ENCODE assay signal across 9 cellular contexts in the genomic region with DNA sequence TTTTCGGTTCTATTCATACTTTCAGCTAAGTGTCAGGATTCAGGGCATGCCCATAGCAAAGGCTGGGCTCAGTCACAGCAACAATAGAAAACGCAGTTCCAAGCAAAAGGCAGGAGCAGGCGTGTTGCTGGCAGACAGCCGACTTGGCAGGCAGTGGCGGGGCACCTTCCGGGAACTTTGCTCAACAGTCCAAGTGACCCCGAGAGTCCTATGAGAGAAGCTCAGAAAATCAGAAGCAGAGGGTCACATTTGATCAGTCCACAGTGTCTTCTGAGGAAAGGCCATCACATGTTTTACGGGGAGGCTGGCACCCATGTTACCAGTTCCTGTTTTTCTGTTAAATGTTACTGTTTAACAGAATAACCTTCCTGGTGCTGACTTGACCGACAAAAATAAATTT.
A peak's percentile ranks its signal among the peaks of the same experiment; 100 is the strongest.
DNase-seq lines count a peak whose midpoint lies in the region; ATAC-seq, FAIRE-seq and TF ChIP-seq lines count a peak whose summit lies in the region.
"Had no signal": no experiment of that assay in that cellular context is flagged by ENCODE, and none has a peak within 500 bp of the region (broad histone marks: within the 10 kb centered on the region; RNA-seq: fewer than 3 reads in every experiment).

No MANE protein-coding gene starts in this region.

- H3K79me1 ChIP-seq in H1 (ENCODE audit: low read depth, low read length), result no peaks in the 10 kb centered on the region

- H3K23ac ChIP-seq in H1 (ENCODE audit: insufficient read length), result no peak overlapping the region

- H4K8ac ChIP-seq in H1 (ENCODE audit: extremely low read depth, insufficient read depth, low read length), result no peak overlapping the region

- H2BK5ac ChIP-seq in H1 (ENCODE audit: low read depth, low read length), result no peak overlapping the region

- H2AK5ac ChIP-seq in H1 (ENCODE audit: low read depth, low read length), result no peak overlapping the region

- H2BK12ac ChIP-seq in H1 (ENCODE audit: low read depth, low read length), result no peak overlapping the region

- H3K27ac Mint-ChIP-seq in stimulated activated naive CD8-positive, alpha-beta T cell treated with anti-CD3 and anti-CD28 coated beads, Interleukin-15, amount 100 ng/mL, for 72 hours, result no peak overlapping the region

- POLR2A ChIA-PET in H1 (lab: Charles Lee; ENCODE audit: partially characterized antibody), result no interaction called here

- no peak overlapping the region for H3K27ac ChIP-seq in H1 (ENCODE audit: low read depth, low read length)
- H3K27ac ChIP-seq in upper lobe of left lung, result peak overlapping the region; percentile 27 to 73 (median 63)

- ATAC-seq in upper lobe of left lung (ENCODE audit: low FRiP score in 2 of 2) (peak; percentile 57 to 84), GM21737 (IDR thresholded peaks at IDR 0.05; ENCODE audit: unreplicated experiment) (no peak), HG03097 (IDR thresholded peaks at IDR 0.05; ENCODE audit: low FRiP score, unreplicated experiment) (no peak)
- no peak for ATAC-seq in stimulated activated naive CD8-positive, alpha-beta T cell treated with anti-CD3 and anti-CD28 coated beads, Interleukin-15, amount 100 ng/mL, for 72 hours

- H3K9me3 Mint-ChIP-seq in stimulated activated naive CD8-positive, alpha-beta T cell treated with anti-CD3 and anti-CD28 coated beads, Interleukin-15, amount 100 ng/mL, for 72 hours, result no peaks in the 10 kb centered on the region

- H4K91ac ChIP-seq in H1 (replicated peaks; ENCODE audit: insufficient read length, low read length), result no peak overlapping the region

- H4K20me1 ChIP-seq in H1 (replicated peaks in 1 of 2; ENCODE audit: control insufficient read depth in 1 of 2, insufficient read depth in 2 of 2, low read length in 2 of 2), result no peaks in the 10 kb centered on the region

- H3K79me2 ChIP-seq in H1 (ENCODE audit: control insufficient read depth in 1 of 2, insufficient read depth in 2 of 2, low read length in 2 of 2), result no peaks in the 10 kb centered on the region

- H3K9ac ChIP-seq in H1 (replicated peaks in 1 of 4; ENCODE audit: extremely low read depth in 1 of 4, low read depth in 3 of 4, low read length in 3 of 4), result no peak overlapping the region

- TF ChIP-seq POLR2A in H1 (IDR thresholded peaks at IDR 0.05; ENCODE audit: control extremely low read depth in 1 of 2, low read depth in 2 of 2, low read length in 2 of 2), result no peak
- no peak for TF ChIP-seq POLR2A in upper lobe of left lung (IDR thresholded peaks at IDR 0.05)

- CTCF ChIA-PET in H1 (lab: Charles Lee; ENCODE audit: partially characterized antibody), result interaction anchor here (0.9 to 1.8 kb wide), 8 partner anchors 10 to 252 kb away, joined by 3 to 4 read pairs (median 3); no protein-coding TSS in a partner anchor

- H2BK20ac ChIP-seq in H1 (ENCODE audit: low read length), result no peak overlapping the region

- peak overlapping the region; percentile 9; the same call in 1 of the 2 replicates for H3K18ac ChIP-seq in H1 (ENCODE audit: extremely low read depth, low read length)

- no peaks in the 10 kb centered on the region for H3K27me3 ChIP-seq in H1 (replicated peaks in 1 of 4; ENCODE audit: control insufficient read depth in 3 of 4, extremely low read depth in 1 of 4, insufficient read depth in 3 of 4, low read length in 3 of 4)
- no peaks in the 10 kb centered on the region for H3K27me3 ChIP-seq in upper lobe of left lung

- FAIRE-seq in H1 (lab: Jason Lieb, UNC), result no peak

- H2BK15ac ChIP-seq in H1 (ENCODE audit: low read length), result no peak overlapping the region

- no peaks in the 10 kb centered on the region for H3K36me3 ChIP-seq in H1 (ENCODE audit: control insufficient read depth in 2 of 4, insufficient read depth in 4 of 4, low read length in 3 of 4)
- no peaks in the 10 kb centered on the region for H3K36me3 ChIP-seq in upper lobe of left lung

- DNase-seq in NCI-H69 (lab: John Stamatoyannopoulos, UW) (peak; percentile 93), H1 (ENCODE audit: low read depth in 1 of 2, low spot score in 2 of 2) (no peak), midbrain (lab: John Stamatoyannopoulos, UW) (peak; percentile 77), upper lobe of left lung (peak; percentile 83 to 93), cortex of kidney (lab: John Stamatoyannopoulos, UW) (no peak)
- no peak for DNase-seq in stimulated activated naive CD8-positive, alpha-beta T cell treated with anti-CD3 and anti-CD28 coated beads, Interleukin-15, amount 100 ng/mL, for 72 hours
- DNase-seq: activated CD4-positive, CD25-positive, alpha-beta regulatory T cell had no signal

- no peak overlapping the region for H3K56ac ChIP-seq in H1 (replicated peaks; ENCODE audit: insufficient read length, low read depth, low read length)

- no peak for TF ChIP-seq RAD21 in H1 (IDR thresholded peaks at IDR 0.05 in 1 of 2, conservative IDR thresholded peaks at IDR 0.05 in 1 of 2; ENCODE audit: low read depth in 2 of 2, low read length in 2 of 2)

- WGBS in H1 (ENCODE audit: extremely low coverage in 1 of 2, insufficient coverage in 1 of 2, insufficient read length in 1 of 2, insufficient replicate concordance in 2 of 2, low coverage in 1 of 2, low lambda C conversion rate in 2 of 2, missing lambda C conversion rate in 1 of 2), 2 experiments, result 92% methylated on average over 9 of the region's 9 CpGs; no CpG with 5 or more reads in 1 of the 2 experiments
- WGBS in upper lobe of left lung, 2 donors, result 5 to 16% methylated on average over 9 of the region's 9 CpGs

- H3K4ac ChIP-seq in H1 (replicated peaks; ENCODE audit: insufficient read length, low read depth, low read length), result no peak overlapping the region

- H3K23me2 ChIP-seq in H1 (ENCODE audit: low read depth, low read length), result no peaks in the 10 kb centered on the region

- H3K4me1 ChIP-seq in H1 (replicated peaks in 1 of 4; ENCODE audit: control insufficient read depth in 3 of 4, insufficient read depth in 4 of 4, low read length in 3 of 4), result peaks cover 3 to 12% (median 10%) of the 10 kb centered on the region in 4 experiments; a peak in 4 of 7 replicates
- H3K4me1 ChIP-seq in upper lobe of left lung, result peaks cover 33 to 38% (median 35%) of the 10 kb centered on the region in 4 donors

- H2AFZ ChIP-seq in H1 (ENCODE audit: low read length), result 0 out of 2 replicates have a peak overlapping the region, but pooled peaks have one; percentile 23

- no peak for TF ChIP-seq EP300 in H1 (IDR thresholded peaks at IDR 0.05; ENCODE audit: borderline replicate concordance in 1 of 2, low read depth in 2 of 2, low read length in 2 of 2)
- TF ChIP-seq EP300 in upper lobe of left lung (IDR thresholded peaks at IDR 0.05), result peak in 1 of 4 donors; percentile 63

- no peak overlapping the region for H2BK120ac ChIP-seq in H1 (replicated peaks; ENCODE audit: low read depth, low read length)

- H3K27me3 Mint-ChIP-seq in stimulated activated naive CD8-positive, alpha-beta T cell treated with anti-CD3 and anti-CD28 coated beads, Interleukin-15, amount 100 ng/mL, for 72 hours, result peaks cover 13% of the 10 kb centered on the region

- TF ChIP-seq CTCF in H1 (IDR thresholded peaks at IDR 0.05; ENCODE audit: control extremely low read depth in 1 of 3, insufficient read depth in 1 of 3, low read depth in 1 of 3, low read length in 3 of 3) (no peak), upper lobe of left lung (IDR thresholded peaks at IDR 0.05) (no peak)

- H3K4me2 ChIP-seq in H1 (ENCODE audit: insufficient read depth in 1 of 2, low read depth in 2 of 2, low read length in 2 of 2), result no peak overlapping the region

- H3K9me3 ChIP-seq in H1 (ENCODE audit: insufficient read depth in 2 of 2, low read depth in 1 of 2, low read length in 1 of 2) (no peaks in the 10 kb centered on the region), upper lobe of left lung (no peaks in the 10 kb centered on the region)

- no peak overlapping the region for H3K4me3 Mint-ChIP-seq in stimulated activated naive CD8-positive, alpha-beta T cell treated with anti-CD3 and anti-CD28 coated beads, Interleukin-15, amount 100 ng/mL, for 72 hours

- H4K5ac ChIP-seq in H1 (ENCODE audit: insufficient read length, low read depth, low read length), result no peak overlapping the region

- H3K4me1 Mint-ChIP-seq in stimulated activated naive CD8-positive, alpha-beta T cell treated with anti-CD3 and anti-CD28 coated beads, Interleukin-15, amount 100 ng/mL, for 72 hours, result peaks cover 11% of the 10 kb centered on the region

- H3K14ac ChIP-seq in H1 (ENCODE audit: insufficient read length), result no peak overlapping the region

- H3K4me3 ChIP-seq in H1 (ENCODE audit: extremely low read depth in 1 of 4, insufficient read depth in 2 of 4, low read depth in 3 of 4, low read length in 4 of 4) (no peak overlapping the region), upper lobe of left lung (no peak overlapping the region)

Comparison
In these comparisons a context has a peak if more than half of its experiments do, and no peak if none do; other contexts are left out.
1. DNase-seq: peak in NCI-H69 (single experiment), midbrain (single experiment) and upper lobe of left lung (2 of 2); none in H1 (0 of 2), cortex of kidney (single experiment) and stimulated activated naive CD8-positive, alpha-beta T cell treated with anti-CD3 and anti-CD28 coated beads, Interleukin-15, amount 100 ng/mL, for 72 hours (0 of 2).
2. ATAC-seq: peak in upper lobe of left lung (2 of 2); none in GM21737 (single experiment), HG03097 (single experiment) and stimulated activated naive CD8-positive, alpha-beta T cell treated with anti-CD3 and anti-CD28 coated beads, Interleukin-15, amount 100 ng/mL, for 72 hours (single experiment).